ENCODE assay signal across 19 cellular contexts in the genomic region with DNA sequence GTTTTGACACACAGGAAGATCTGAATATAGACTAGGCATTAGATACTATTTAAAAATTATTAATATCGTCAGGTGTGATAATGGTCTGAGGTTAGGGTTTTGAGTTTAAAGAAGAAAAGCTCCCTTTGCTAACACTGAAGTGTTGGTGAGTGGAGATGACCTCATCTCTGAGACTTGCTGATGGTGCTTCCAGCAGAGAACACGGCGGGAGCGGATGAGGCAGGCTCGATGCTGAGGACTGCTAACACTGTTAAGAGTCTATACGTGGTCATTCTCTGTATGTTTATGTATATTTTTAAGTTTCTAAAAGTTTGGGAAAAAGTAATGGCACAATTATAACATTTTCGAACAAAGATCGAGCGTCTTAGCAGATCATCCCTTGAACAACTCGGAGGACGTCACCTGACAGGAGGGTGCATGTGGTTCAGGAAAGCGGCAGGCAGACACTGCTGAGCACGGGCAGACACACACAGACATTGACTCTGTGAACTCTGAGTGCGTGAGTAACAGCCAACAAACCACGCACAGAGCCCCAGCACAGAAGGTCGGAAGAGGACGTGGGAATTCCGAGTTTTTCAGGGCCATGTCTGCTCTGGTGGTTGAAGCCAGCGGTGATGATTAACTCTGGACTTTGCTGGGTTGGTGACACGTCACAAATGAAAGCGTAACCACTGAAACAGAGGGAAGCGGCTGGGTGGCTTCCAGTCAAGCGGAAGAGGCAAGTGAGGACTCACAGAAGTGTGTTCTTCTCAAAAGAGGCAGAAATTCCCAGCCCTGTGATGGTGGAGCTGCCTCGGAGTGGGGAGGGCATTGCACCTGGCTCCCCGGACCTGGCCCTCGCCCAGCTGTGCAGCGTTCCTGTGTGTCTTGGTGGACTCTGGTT.
DNase-seq lines count a peak whose midpoint lies in the region; ATAC-seq lines count a peak whose summit lies in the region.
"Had no signal": no experiment of that assay in that cellular context is flagged by ENCODE, and none has a peak within 500 bp of the region (broad histone marks: within the 10 kb centered on the region; RNA-seq: fewer than 3 reads in every experiment).

No MANE protein-coding gene starts in this region.

- no peaks in the 10 kb centered on the region for H3K9me3 ChIP-seq in HUES48 (ENCODE audit: control insufficient read depth, insufficient read depth, low read length)
- H3K9me3 ChIP-seq: HAP-1, Peyer's patch, stomach had no signal

- peak overlapping the region; percentile 81 for H3K27ac ChIP-seq in HUES48 (ENCODE audit: low read depth, low read length)
- H3K27ac ChIP-seq: foreskin keratinocyte, parathyroid adenoma, Peyer's patch, stomach had no signal

- DNase-seq in cerebellar cortex (ENCODE audit: low spot score) (peak; percentile 57), left lobe of liver (ENCODE audit: low spot score) (no peak), smooth muscle cell of the brain vasculature (ENCODE audit: low read depth, low spot score) (peak; percentile 79), COLO829 (ENCODE audit: low spot score) (no peak), H4 (ENCODE audit: low spot score) (no peak)
- DNase-seq: DMS53; effector CD4-positive, alpha-beta T cell; foreskin keratinocyte; NCI-H1436; NCI-H524; Peyer's patch; stomach; SW 1271 had no signal

- peaks cover 20% of the 10 kb centered on the region for H3K36me3 ChIP-seq in HUES48 (ENCODE audit: control insufficient read depth, insufficient read depth, low read length)
- H3K36me3 ChIP-seq: HAP-1 had no signal

- no peak overlapping the region for H3K4me3 ChIP-seq in HUES48 (ENCODE audit: low read depth, low read length)
- H3K4me3 ChIP-seq: HAP-1, K562, Peyer's patch, stomach had no signal

- H3K27me3 ChIP-seq in HUES48 (ENCODE audit: control insufficient read depth, insufficient read depth, low read length): no peaks in the 10 kb centered on the region
- H3K27me3 ChIP-seq: foreskin keratinocyte, Peyer's patch, stomach had no signal

- ATAC-seq in left lobe of liver (peak; percentile 38), GM21786 (IDR thresholded peaks at IDR 0.05; ENCODE audit: unreplicated experiment) (no peak), HG02938 (IDR thresholded peaks at IDR 0.05; ENCODE audit: unreplicated experiment) (no peak)
- ATAC-seq: foreskin keratinocyte, K562 had no signal

- peaks cover 11% of the 10 kb centered on the region; the same call in 1 of the 2 replicates for H3K4me1 ChIP-seq in HUES48 (ENCODE audit: control insufficient read depth, insufficient read depth, low read length)
- H3K4me1 ChIP-seq: foreskin keratinocyte, HAP-1, parathyroid adenoma, Peyer's patch had no signal

- H3K9ac ChIP-seq in HUES48 (ENCODE audit: low read depth, low read length): no peak overlapping the region
- H3K9ac ChIP-seq: parathyroid adenoma had no signal

Comparison
In these comparisons a context has a peak if more than half of its experiments do, and no peak if none do; other contexts are left out.
1. DNase-seq: peak in cerebellar cortex (single experiment) and smooth muscle cell of the brain vasculature (single experiment); none in left lobe of liver (single experiment), COLO829 (single experiment) and H4 (single experiment).